In genomic region chr3:71008350-71008923, GRCh38 we compare ENCODE assay signal across 13 cellular contexts.
DNase-seq lines count a peak whose midpoint lies in the region; ATAC-seq and TF ChIP-seq lines count a peak whose summit lies in the region.
"Had no signal": no experiment of that assay in that cellular context is flagged by ENCODE, and none has a peak within 500 bp of the region (broad histone marks: within the 10 kb centered on the region; RNA-seq: fewer than 3 reads in every experiment).

No MANE protein-coding gene starts in this region.

- H3K9me3 ChIP-seq in ascending aorta, result no peaks in the 10 kb centered on the region
- H3K9me3 ChIP-seq in tibial artery, result no peaks in the 10 kb centered on the region
- H3K9me3 ChIP-seq in upper lobe of right lung, result no peaks in the 10 kb centered on the region

- peak overlapping the region; percentile 78 for H3K27ac Mint-ChIP-seq in activated naive CD4-positive, alpha-beta T cell treated with anti-CD3 and anti-CD28 coated beads, Interleukin-2, amount 10 ng/mL, durations not matched to agents 7 days and 5 days
- H3K27ac Mint-ChIP-seq: WTC11 had no signal

- no peaks in the 10 kb centered on the region for H3K27me3 ChIP-seq in ascending aorta
- H3K27me3 ChIP-seq in tibial artery, result no peaks in the 10 kb centered on the region
- H3K27me3 ChIP-seq in upper lobe of right lung, result no peaks in the 10 kb centered on the region
- H3K27me3 ChIP-seq: BLaER1 treated with 17β-estradiol and CSF1 and Interleukin-3, amounts not matched to agents 10 nM and 100 nM had no signal

- no peak for DNase-seq in activated naive CD4-positive, alpha-beta T cell treated with anti-CD3 and anti-CD28 coated beads, Interleukin-2, amount 10 ng/mL, durations not matched to agents 7 days and 5 days
- DNase-seq in activated naive CD4-positive, alpha-beta T cell (lab: John Stamatoyannopoulos, UW), result no peak
- DNase-seq in ascending aorta (ENCODE audit: low spot score in 2 of 2) (no peak), myocyte (ENCODE audit: low read depth) (peak; percentile 88), tibial artery (no peak), upper lobe of right lung (no peak), cerebellar nuclear complex (lab: John Stamatoyannopoulos, UW) (no peak)
- DNase-seq: aorta, NCI-H187 treated with DMSO at 0.1 percent for 48 hours had no signal

- no peaks in the 10 kb centered on the region for H3K27me3 Mint-ChIP-seq in activated naive CD4-positive, alpha-beta T cell treated with anti-CD3 and anti-CD28 coated beads, Interleukin-2, amount 10 ng/mL, durations not matched to agents 7 days and 5 days

- H3K4me3 Mint-ChIP-seq in activated naive CD4-positive, alpha-beta T cell treated with anti-CD3 and anti-CD28 coated beads, Interleukin-2, amount 10 ng/mL, durations not matched to agents 7 days and 5 days, result no peak overlapping the region
- H3K4me3 Mint-ChIP-seq: WTC11 had no signal

- H3K4me1 ChIP-seq in ascending aorta (peaks cover 17 to 40% of the 10 kb centered on the region in 2 donors), tibial artery (peaks cover 0 to 78% (median 42%) of the 10 kb centered on the region in 4 donors), upper lobe of right lung (peaks cover 28% of the 10 kb centered on the region)

- H3K9me3 Mint-ChIP-seq in activated naive CD4-positive, alpha-beta T cell treated with anti-CD3 and anti-CD28 coated beads, Interleukin-2, amount 10 ng/mL, durations not matched to agents 7 days and 5 days, result peaks cover under 1% of the 10 kb centered on the region

- H3K4me3 ChIP-seq in ascending aorta (no peak overlapping the region), tibial artery (no peak overlapping the region), upper lobe of right lung (no peak overlapping the region)
- H3K4me3 ChIP-seq: BLaER1 treated with 17β-estradiol and CSF1 and Interleukin-3, amounts not matched to agents 10 nM and 100 nM had no signal

- TF ChIP-seq CTCF in ascending aorta (IDR thresholded peaks at IDR 0.05) (no peak), tibial artery (IDR thresholded peaks at IDR 0.05) (no peak), upper lobe of right lung (IDR thresholded peaks at IDR 0.05) (no peak)

- H3K27ac ChIP-seq in ascending aorta, result peak overlapping the region; percentile 60 to 68
- peak overlapping the region; percentile 37 to 42 for H3K27ac ChIP-seq in tibial artery
- H3K27ac ChIP-seq in upper lobe of right lung, result no peak overlapping the region
- H3K27ac ChIP-seq: BLaER1 treated with 17β-estradiol and CSF1 and Interleukin-3, amounts not matched to agents 10 nM and 100 nM; RWPE1 had no signal

- CTCF ChIA-PET in activated naive CD4-positive, alpha-beta T cell treated with anti-CD3 and anti-CD28 coated beads, Interleukin-2, amount 10 ng/mL, durations not matched to agents 7 days and 5 days (lab: Charles Lee), result interaction anchor here (0.7 to 1.4 kb wide), 3 partner anchors 55 to 62 kb away, joined by 3 to 9 read pairs (median 4); no protein-coding TSS in a partner anchor

- intact Hi-C loops in ascending aorta (cut with DNase I), result loop anchor here (10.0 kb wide), 1 partner anchor 296 kb away; no protein-coding TSS in a partner anchor
- intact Hi-C loops in tibial artery (cut with DNase I; ENCODE audit: low total_unique reads), result no loop called here
- intact Hi-C loops in upper lobe of right lung (cut with DNase I), result no loop called here

- ATAC-seq in upper lobe of right lung (no peak), GM19397 (IDR thresholded peaks at IDR 0.05; ENCODE audit: unreplicated experiment) (no peak)

- H3K36me3 ChIP-seq in ascending aorta (no peaks in the 10 kb centered on the region), tibial artery (no peaks in the 10 kb centered on the region), upper lobe of right lung (no peaks in the 10 kb centered on the region)

- peaks cover 32% of the 10 kb centered on the region for H3K36me3 Mint-ChIP-seq in activated naive CD4-positive, alpha-beta T cell treated with anti-CD3 and anti-CD28 coated beads, Interleukin-2, amount 10 ng/mL, durations not matched to agents 7 days and 5 days

- H3K4me1 Mint-ChIP-seq in activated naive CD4-positive, alpha-beta T cell treated with anti-CD3 and anti-CD28 coated beads, Interleukin-2, amount 10 ng/mL, durations not matched to agents 7 days and 5 days, result peaks cover 69% of the 10 kb centered on the region
